Comparison of ENCODE assay signal across 1 cellular context in the genomic region with DNA sequence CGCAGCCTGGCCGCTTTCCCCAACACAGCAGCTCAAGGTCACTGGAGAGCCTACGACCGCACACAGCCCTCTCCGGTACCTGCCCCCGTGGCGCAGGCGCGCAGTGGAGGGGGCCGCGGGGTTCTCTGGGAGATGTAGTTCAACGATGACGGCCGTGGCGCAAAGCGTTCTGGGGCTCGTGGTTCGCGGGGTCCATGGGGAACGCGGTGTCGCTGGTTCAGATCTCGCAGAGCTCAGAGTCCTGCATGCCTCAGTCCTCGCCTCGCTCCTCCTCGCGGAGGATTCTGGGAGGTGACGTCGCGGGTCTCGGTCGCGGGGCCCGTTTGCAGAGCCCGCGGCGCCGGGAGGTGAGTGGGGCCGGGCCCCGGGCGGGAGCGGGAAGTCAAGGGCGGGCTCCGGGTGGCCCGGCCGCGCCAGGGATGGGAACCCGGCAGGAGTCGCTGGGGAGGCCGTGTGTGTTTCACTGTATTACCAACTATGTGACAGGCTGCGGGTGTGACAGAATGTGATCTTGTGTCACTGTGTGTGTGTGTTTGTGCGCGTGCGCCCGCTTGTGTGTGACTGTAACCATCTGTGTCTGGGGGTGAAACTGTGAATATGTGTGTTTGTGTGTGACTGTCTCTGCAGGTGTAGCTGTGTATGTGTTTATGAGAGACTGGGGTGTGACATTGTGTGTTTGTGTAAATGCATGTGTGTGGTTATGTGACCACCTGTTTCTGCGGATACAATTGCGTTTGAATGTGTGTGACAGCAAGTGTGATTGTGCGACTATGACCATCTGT.
TF ChIP-seq lines count a peak whose summit lies in the region.

A gene (plus strand): TSS at position 220 of the 782 bp plus-strand sequence. CDS start 3,100 bp downstream, outside the sequence.

TF ChIP-seq in HEK293, 187 proteins besides CTCF, POLR2A, EP300 and RAD21 (continued from another document and continues in another):
- TF ChIP-seq, protein P1, sequence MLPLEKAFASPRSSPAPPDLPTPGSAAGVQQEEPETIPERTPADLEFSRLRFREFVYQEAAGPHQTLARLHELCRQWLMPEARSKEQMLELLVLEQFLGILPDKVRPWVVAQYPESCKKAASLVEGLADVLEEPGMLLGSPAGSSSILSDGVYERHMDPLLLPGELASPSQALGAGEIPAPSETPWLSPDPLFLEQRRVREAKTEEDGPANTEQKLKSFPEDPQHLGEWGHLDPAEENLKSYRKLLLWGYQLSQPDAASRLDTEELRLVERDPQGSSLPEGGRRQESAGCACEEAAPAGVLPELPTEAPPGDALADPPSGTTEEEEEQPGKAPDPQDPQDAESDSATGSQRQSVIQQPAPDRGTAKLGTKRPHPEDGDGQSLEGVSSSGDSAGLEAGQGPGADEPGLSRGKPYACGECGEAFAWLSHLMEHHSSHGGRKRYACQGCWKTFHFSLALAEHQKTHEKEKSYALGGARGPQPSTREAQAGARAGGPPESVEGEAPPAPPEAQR (tag by site-specific recombination; IDR thresholded peaks at IDR 0.05) = peak; percentile 81
- peak; percentile 94 for TF ChIP-seq ZNF24 (tag by site-specific recombination; IDR thresholded peaks at IDR 0.05)
- TF ChIP-seq, protein P2, sequence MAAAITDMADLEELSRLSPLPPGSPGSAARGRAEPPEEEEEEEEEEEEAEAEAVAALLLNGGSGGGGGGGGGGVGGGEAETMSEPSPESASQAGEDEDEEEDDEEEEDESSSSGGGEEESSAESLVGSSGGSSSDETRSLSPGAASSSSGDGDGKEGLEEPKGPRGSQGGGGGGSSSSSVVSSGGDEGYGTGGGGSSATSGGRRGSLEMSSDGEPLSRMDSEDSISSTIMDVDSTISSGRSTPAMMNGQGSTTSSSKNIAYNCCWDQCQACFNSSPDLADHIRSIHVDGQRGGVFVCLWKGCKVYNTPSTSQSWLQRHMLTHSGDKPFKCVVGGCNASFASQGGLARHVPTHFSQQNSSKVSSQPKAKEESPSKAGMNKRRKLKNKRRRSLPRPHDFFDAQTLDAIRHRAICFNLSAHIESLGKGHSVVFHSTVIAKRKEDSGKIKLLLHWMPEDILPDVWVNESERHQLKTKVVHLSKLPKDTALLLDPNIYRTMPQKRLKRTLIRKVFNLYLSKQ (tag by site-specific recombination; IDR thresholded peaks at IDR 0.05; ENCODE audit: borderline replicate concordance) = no peak
- no peak for TF ChIP-seq ZNF624 (tag by site-specific recombination; IDR thresholded peaks at IDR 0.05)
- no peak for TF ChIP-seq GLI4 (tag by site-specific recombination; IDR thresholded peaks at IDR 0.05)
- TF ChIP-seq, protein P3, sequence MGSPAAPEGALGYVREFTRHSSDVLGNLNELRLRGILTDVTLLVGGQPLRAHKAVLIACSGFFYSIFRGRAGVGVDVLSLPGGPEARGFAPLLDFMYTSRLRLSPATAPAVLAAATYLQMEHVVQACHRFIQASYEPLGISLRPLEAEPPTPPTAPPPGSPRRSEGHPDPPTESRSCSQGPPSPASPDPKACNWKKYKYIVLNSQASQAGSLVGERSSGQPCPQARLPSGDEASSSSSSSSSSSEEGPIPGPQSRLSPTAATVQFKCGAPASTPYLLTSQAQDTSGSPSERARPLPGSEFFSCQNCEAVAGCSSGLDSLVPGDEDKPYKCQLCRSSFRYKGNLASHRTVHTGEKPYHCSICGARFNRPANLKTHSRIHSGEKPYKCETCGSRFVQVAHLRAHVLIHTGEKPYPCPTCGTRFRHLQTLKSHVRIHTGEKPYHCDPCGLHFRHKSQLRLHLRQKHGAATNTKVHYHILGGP (tag by site-specific recombination; IDR thresholded peaks at IDR 0.05) = no peak
- TF ChIP-seq ZNF155 (tag by site-specific recombination; IDR thresholded peaks at IDR 0.05) = peak; percentile 35; the same call in 1 of the 2 replicates
- TF ChIP-seq ZNF510 (tag by site-specific recombination; IDR thresholded peaks at IDR 0.05; ENCODE audit: insufficient replicate concordance) = no peak
- TF ChIP-seq, protein P4, sequence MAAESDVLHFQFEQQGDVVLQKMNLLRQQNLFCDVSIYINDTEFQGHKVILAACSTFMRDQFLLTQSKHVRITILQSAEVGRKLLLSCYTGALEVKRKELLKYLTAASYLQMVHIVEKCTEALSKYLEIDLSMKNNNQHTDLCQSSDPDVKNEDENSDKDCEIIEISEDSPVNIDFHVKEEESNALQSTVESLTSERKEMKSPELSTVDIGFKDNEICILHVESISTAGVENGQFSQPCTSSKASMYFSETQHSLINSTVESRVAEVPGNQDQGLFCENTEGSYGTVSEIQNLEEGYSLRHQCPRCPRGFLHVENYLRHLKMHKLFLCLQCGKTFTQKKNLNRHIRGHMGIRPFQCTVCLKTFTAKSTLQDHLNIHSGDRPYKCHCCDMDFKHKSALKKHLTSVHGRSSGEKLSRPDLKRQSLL (tag by site-specific recombination; IDR thresholded peaks at IDR 0.05) = peak; percentile 39
- TF ChIP-seq, protein P5, sequence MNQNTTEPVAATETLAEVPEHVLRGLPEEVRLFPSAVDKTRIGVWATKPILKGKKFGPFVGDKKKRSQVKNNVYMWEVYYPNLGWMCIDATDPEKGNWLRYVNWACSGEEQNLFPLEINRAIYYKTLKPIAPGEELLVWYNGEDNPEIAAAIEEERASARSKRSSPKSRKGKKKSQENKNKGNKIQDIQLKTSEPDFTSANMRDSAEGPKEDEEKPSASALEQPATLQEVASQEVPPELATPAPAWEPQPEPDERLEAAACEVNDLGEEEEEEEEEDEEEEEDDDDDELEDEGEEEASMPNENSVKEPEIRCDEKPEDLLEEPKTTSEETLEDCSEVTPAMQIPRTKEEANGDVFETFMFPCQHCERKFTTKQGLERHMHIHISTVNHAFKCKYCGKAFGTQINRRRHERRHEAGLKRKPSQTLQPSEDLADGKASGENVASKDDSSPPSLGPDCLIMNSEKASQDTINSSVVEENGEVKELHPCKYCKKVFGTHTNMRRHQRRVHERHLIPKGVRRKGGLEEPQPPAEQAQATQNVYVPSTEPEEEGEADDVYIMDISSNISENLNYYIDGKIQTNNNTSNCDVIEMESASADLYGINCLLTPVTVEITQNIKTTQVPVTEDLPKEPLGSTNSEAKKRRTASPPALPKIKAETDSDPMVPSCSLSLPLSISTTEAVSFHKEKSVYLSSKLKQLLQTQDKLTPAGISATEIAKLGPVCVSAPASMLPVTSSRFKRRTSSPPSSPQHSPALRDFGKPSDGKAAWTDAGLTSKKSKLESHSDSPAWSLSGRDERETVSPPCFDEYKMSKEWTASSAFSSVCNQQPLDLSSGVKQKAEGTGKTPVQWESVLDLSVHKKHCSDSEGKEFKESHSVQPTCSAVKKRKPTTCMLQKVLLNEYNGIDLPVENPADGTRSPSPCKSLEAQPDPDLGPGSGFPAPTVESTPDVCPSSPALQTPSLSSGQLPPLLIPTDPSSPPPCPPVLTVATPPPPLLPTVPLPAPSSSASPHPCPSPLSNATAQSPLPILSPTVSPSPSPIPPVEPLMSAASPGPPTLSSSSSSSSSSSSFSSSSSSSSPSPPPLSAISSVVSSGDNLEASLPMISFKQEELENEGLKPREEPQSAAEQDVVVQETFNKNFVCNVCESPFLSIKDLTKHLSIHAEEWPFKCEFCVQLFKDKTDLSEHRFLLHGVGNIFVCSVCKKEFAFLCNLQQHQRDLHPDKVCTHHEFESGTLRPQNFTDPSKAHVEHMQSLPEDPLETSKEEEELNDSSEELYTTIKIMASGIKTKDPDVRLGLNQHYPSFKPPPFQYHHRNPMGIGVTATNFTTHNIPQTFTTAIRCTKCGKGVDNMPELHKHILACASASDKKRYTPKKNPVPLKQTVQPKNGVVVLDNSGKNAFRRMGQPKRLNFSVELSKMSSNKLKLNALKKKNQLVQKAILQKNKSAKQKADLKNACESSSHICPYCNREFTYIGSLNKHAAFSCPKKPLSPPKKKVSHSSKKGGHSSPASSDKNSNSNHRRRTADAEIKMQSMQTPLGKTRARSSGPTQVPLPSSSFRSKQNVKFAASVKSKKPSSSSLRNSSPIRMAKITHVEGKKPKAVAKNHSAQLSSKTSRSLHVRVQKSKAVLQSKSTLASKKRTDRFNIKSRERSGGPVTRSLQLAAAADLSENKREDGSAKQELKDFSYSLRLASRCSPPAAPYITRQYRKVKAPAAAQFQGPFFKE (tag by site-specific recombination; IDR thresholded peaks at IDR 0.05; ENCODE audit: borderline replicate concordance) = peak; percentile 93; the same call in 1 of the 2 replicates
- TF ChIP-seq ZNF404 (tag by site-specific recombination; IDR thresholded peaks at IDR 0.05) = no peak
- no peak for TF ChIP-seq ZNF132 (tag by site-specific recombination; IDR thresholded peaks at IDR 0.05; ENCODE audit: borderline replicate concordance)
- no peak for TF ChIP-seq ZNF621 (tag by site-specific recombination; IDR thresholded peaks at IDR 0.05)
- TF ChIP-seq ZNF473 (tag by site-specific recombination; IDR thresholded peaks at IDR 0.05) = no peak; the same call in 1 of the 2 replicates
- peak; percentile 77; the same call in 1 of the 2 replicates for TF ChIP-seq ZNF514 (tag by site-specific recombination; IDR thresholded peaks at IDR 0.05)
- TF ChIP-seq, protein P6, sequence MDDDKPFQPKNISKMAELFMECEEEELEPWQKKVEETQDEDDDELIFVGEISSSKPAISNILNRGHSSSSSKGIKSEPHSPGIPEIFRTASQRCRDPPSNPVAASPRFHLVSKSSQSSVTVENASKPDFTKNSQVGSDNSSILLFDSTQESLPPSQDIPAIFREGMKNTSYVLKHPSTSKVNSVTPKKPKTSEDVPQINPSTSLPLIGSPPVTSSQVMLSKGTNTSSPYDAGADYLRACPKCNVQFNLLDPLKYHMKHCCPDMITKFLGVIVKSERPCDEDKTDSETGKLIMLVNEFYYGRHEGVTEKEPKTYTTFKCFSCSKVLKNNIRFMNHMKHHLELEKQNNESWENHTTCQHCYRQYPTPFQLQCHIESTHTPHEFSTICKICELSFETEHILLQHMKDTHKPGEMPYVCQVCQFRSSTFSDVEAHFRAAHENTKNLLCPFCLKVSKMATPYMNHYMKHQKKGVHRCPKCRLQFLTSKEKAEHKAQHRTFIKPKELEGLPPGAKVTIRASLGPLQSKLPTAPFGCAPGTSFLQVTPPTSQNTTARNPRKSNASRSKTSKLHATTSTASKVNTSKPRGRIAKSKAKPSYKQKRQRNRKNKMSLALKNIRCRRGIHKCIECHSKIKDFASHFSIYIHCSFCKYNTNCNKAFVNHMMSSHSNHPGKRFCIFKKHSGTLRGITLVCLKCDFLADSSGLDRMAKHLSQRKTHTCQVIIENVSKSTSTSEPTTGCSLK (tag by site-specific recombination; IDR thresholded peaks at IDR 0.05) = peak; percentile 100
- no peak for TF ChIP-seq ZNF433 (tag by site-specific recombination; IDR thresholded peaks at IDR 0.05; ENCODE audit: low read depth)
- TF ChIP-seq ZNF350 (tag by site-specific recombination; IDR thresholded peaks at IDR 0.05) = no peak
- TF ChIP-seq, protein P7, sequence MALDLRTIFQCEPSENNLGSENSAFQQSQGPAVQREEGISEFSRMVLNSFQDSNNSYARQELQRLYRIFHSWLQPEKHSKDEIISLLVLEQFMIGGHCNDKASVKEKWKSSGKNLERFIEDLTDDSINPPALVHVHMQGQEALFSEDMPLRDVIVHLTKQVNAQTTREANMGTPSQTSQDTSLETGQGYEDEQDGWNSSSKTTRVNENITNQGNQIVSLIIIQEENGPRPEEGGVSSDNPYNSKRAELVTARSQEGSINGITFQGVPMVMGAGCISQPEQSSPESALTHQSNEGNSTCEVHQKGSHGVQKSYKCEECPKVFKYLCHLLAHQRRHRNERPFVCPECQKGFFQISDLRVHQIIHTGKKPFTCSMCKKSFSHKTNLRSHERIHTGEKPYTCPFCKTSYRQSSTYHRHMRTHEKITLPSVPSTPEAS (tag by site-specific recombination; IDR thresholded peaks at IDR 0.05) = peak; percentile 68
- TF ChIP-seq ZNF292 (tag by site-specific recombination; IDR thresholded peaks at IDR 0.05; ENCODE audit: borderline replicate concordance, low read depth) = no peak
- TF ChIP-seq TCF7L2 (IDR thresholded peaks at IDR 0.05; ENCODE audit: borderline replicate concordance, low read depth, low read length) = no peak
- TF ChIP-seq ZNF16 (tag by site-specific recombination; IDR thresholded peaks at IDR 0.05; ENCODE audit: low read depth) = 0 out of 2 replicates have a peak, but pooled peaks have one; percentile 26
- TF ChIP-seq ZNF776 (tag by site-specific recombination; IDR thresholded peaks at IDR 0.05; ENCODE audit: borderline replicate concordance) = no peak
- peak; percentile 100 for TF ChIP-seq ZNF335 (tag by site-specific recombination; conservative IDR thresholded peaks at IDR 0.05)
- TF ChIP-seq IKZF3 (tag by site-specific recombination; IDR thresholded peaks at IDR 0.05) = peak; percentile 18; the same call in 1 of the 2 replicates
- TF ChIP-seq, protein P8, sequence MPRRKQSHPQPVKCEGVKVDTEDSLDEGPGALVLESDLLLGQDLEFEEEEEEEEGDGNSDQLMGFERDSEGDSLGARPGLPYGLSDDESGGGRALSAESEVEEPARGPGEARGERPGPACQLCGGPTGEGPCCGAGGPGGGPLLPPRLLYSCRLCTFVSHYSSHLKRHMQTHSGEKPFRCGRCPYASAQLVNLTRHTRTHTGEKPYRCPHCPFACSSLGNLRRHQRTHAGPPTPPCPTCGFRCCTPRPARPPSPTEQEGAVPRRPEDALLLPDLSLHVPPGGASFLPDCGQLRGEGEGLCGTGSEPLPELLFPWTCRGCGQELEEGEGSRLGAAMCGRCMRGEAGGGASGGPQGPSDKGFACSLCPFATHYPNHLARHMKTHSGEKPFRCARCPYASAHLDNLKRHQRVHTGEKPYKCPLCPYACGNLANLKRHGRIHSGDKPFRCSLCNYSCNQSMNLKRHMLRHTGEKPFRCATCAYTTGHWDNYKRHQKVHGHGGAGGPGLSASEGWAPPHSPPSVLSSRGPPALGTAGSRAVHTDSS (tag by site-specific recombination; IDR thresholded peaks at IDR 0.05) = no peak
- TF ChIP-seq ZNF19 (tag by site-specific recombination; IDR thresholded peaks at IDR 0.05; ENCODE audit: low read depth) = peak; percentile 84; the same call in 1 of the 2 replicates
- TF ChIP-seq ZNF174 (tag by site-specific recombination; IDR thresholded peaks at IDR 0.05) = no peak
- no peak for TF ChIP-seq ZNF274 (IDR thresholded peaks at IDR 0.05; ENCODE audit: low read length)
- peak; percentile 70; the same call in 1 of the 2 replicates for TF ChIP-seq ZNF274 (tag by site-specific recombination; IDR thresholded peaks at IDR 0.05; ENCODE audit: borderline replicate concordance)
- TF ChIP-seq, protein P9, sequence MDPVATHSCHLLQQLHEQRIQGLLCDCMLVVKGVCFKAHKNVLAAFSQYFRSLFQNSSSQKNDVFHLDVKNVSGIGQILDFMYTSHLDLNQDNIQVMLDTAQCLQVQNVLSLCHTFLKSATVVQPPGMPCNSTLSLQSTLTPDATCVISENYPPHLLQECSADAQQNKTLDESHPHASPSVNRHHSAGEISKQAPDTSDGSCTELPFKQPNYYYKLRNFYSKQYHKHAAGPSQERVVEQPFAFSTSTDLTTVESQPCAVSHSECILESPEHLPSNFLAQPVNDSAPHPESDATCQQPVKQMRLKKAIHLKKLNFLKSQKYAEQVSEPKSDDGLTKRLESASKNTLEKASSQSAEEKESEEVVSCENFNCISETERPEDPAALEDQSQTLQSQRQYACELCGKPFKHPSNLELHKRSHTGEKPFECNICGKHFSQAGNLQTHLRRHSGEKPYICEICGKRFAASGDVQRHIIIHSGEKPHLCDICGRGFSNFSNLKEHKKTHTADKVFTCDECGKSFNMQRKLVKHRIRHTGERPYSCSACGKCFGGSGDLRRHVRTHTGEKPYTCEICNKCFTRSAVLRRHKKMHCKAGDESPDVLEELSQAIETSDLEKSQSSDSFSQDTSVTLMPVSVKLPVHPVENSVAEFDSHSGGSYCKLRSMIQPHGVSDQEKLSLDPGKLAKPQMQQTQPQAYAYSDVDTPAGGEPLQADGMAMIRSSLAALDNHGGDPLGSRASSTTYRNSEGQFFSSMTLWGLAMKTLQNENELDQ (tag by site-specific recombination; IDR thresholded peaks at IDR 0.05; ENCODE audit: low read depth) = no peak
- TF ChIP-seq SCRT1 (tag by site-specific recombination; IDR thresholded peaks at IDR 0.05; ENCODE audit: borderline replicate concordance) = peak; percentile 99
